In genomic region chr6:16206595-16207037, GRCh38 we compare ENCODE assay signal across 1 cellular context.
A peak's percentile ranks its signal among the peaks of the same experiment; 100 is the strongest.
TF ChIP-seq lines count a peak whose summit lies in the region.

No MANE protein-coding gene starts in this region.

TF ChIP-seq in HEK293, 187 proteins besides CTCF, POLR2A, EP300 and RAD21 (continued from another document):
- TF ChIP-seq, protein P1, sequence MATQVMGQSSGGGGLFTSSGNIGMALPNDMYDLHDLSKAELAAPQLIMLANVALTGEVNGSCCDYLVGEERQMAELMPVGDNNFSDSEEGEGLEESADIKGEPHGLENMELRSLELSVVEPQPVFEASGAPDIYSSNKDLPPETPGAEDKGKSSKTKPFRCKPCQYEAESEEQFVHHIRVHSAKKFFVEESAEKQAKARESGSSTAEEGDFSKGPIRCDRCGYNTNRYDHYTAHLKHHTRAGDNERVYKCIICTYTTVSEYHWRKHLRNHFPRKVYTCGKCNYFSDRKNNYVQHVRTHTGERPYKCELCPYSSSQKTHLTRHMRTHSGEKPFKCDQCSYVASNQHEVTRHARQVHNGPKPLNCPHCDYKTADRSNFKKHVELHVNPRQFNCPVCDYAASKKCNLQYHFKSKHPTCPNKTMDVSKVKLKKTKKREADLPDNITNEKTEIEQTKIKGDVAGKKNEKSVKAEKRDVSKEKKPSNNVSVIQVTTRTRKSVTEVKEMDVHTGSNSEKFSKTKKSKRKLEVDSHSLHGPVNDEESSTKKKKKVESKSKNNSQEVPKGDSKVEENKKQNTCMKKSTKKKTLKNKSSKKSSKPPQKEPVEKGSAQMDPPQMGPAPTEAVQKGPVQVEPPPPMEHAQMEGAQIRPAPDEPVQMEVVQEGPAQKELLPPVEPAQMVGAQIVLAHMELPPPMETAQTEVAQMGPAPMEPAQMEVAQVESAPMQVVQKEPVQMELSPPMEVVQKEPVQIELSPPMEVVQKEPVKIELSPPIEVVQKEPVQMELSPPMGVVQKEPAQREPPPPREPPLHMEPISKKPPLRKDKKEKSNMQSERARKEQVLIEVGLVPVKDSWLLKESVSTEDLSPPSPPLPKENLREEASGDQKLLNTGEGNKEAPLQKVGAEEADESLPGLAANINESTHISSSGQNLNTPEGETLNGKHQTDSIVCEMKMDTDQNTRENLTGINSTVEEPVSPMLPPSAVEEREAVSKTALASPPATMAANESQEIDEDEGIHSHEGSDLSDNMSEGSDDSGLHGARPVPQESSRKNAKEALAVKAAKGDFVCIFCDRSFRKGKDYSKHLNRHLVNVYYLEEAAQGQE (tag by site-specific recombination; IDR thresholded peaks at IDR 0.05): no peak
- no peak for TF ChIP-seq ZNF501 (tag by site-specific recombination; IDR thresholded peaks at IDR 0.05)
- no peak for TF ChIP-seq ZNF274 (IDR thresholded peaks at IDR 0.05; ENCODE audit: low read length)
- TF ChIP-seq ZNF274 (tag by site-specific recombination; IDR thresholded peaks at IDR 0.05; ENCODE audit: borderline replicate concordance): no peak
- no peak for TF ChIP-seq ZNF544 (tag by site-specific recombination; IDR thresholded peaks at IDR 0.05)
- TF ChIP-seq ZNF600 (tag by site-specific recombination; IDR thresholded peaks at IDR 0.05): peak; percentile 18; the same call in 1 of the 2 replicates
- no peak for TF ChIP-seq ZNF248 (tag by site-specific recombination; IDR thresholded peaks at IDR 0.05)
- TF ChIP-seq ZBTB17 (tag by site-specific recombination; IDR thresholded peaks at IDR 0.05): peak; percentile 76
- no peak for TF ChIP-seq ZNF202 (tag by site-specific recombination; IDR thresholded peaks at IDR 0.05; ENCODE audit: borderline replicate concordance)
- TF ChIP-seq KLF1 (tag by site-specific recombination; IDR thresholded peaks at IDR 0.05): no peak
- no peak for TF ChIP-seq ZNF114 (tag by site-specific recombination; IDR thresholded peaks at IDR 0.05)
- TF ChIP-seq, protein P2, sequence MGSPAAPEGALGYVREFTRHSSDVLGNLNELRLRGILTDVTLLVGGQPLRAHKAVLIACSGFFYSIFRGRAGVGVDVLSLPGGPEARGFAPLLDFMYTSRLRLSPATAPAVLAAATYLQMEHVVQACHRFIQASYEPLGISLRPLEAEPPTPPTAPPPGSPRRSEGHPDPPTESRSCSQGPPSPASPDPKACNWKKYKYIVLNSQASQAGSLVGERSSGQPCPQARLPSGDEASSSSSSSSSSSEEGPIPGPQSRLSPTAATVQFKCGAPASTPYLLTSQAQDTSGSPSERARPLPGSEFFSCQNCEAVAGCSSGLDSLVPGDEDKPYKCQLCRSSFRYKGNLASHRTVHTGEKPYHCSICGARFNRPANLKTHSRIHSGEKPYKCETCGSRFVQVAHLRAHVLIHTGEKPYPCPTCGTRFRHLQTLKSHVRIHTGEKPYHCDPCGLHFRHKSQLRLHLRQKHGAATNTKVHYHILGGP (tag by site-specific recombination; IDR thresholded peaks at IDR 0.05): no peak
- no peak for TF ChIP-seq ZNF266 (tag by site-specific recombination; IDR thresholded peaks at IDR 0.05; ENCODE audit: low read depth)
- 0 out of 2 replicates have a peak, but pooled peaks have one; percentile 11 for TF ChIP-seq ZSCAN30 (tag by site-specific recombination; IDR thresholded peaks at IDR 0.05)
- TF ChIP-seq ZNF2 (tag by site-specific recombination; IDR thresholded peaks at IDR 0.05): 0 out of 2 replicates have a peak, but pooled peaks have one; percentile 40
- no peak for TF ChIP-seq ZNF561 (tag by site-specific recombination; IDR thresholded peaks at IDR 0.05; ENCODE audit: borderline replicate concordance)
- no peak for TF ChIP-seq ZSCAN16 (tag by site-specific recombination; IDR thresholded peaks at IDR 0.05)
- no peak for TF ChIP-seq ZNF596 (tag by site-specific recombination; IDR thresholded peaks at IDR 0.05)
- TF ChIP-seq ZNF777 (tag by site-specific recombination; IDR thresholded peaks at IDR 0.05; ENCODE audit: borderline replicate concordance): no peak
- no peak for TF ChIP-seq OSR2 (tag by site-specific recombination; IDR thresholded peaks at IDR 0.05)
- TF ChIP-seq, protein P3, sequence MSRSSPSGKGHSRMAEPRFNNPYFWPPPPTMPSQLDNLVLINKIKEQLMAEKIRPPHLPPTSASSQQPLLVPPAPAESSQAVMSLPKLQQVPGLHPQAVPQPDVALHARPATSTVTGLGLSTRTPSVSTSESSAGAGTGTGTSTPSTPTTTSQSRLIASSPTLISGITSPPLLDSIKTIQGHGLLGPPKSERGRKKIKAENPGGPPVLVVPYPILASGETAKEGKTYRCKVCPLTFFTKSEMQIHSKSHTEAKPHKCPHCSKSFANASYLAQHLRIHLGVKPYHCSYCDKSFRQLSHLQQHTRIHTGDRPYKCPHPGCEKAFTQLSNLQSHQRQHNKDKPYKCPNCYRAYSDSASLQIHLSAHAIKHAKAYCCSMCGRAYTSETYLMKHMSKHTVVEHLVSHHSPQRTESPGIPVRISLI (tag by site-specific recombination; IDR thresholded peaks at IDR 0.05): no peak
- no peak for TF ChIP-seq ZNF221 (tag by site-specific recombination; IDR thresholded peaks at IDR 0.05; ENCODE audit: borderline replicate concordance)
- TF ChIP-seq ZNF660 (tag by site-specific recombination; IDR thresholded peaks at IDR 0.05): peak; percentile 75; the same call in 1 of the 2 replicates
- peak; percentile 97 for TF ChIP-seq ZNF654 (tag by site-specific recombination; IDR thresholded peaks at IDR 0.05; ENCODE audit: low read depth)
- no peak for TF ChIP-seq GLIS2 (tag by site-specific recombination; IDR thresholded peaks at IDR 0.05)
- TF ChIP-seq ZNF571 (tag by site-specific recombination; IDR thresholded peaks at IDR 0.05): no peak
- TF ChIP-seq ZNF146 (tag by site-specific recombination; IDR thresholded peaks at IDR 0.05): no peak
- TF ChIP-seq PRDM2 (tag by site-specific recombination; IDR thresholded peaks at IDR 0.05; ENCODE audit: borderline replicate concordance): no peak
- no peak for TF ChIP-seq ZNF140 (tag by site-specific recombination; IDR thresholded peaks at IDR 0.05)
- TF ChIP-seq BCL11B (tag by site-specific recombination; IDR thresholded peaks at IDR 0.05; ENCODE audit: low read depth): no peak
TF ChIP-seq in HEK293: peak in this region for 6.
